ENCODE assay signal across 20 cellular contexts in the genomic region with DNA sequence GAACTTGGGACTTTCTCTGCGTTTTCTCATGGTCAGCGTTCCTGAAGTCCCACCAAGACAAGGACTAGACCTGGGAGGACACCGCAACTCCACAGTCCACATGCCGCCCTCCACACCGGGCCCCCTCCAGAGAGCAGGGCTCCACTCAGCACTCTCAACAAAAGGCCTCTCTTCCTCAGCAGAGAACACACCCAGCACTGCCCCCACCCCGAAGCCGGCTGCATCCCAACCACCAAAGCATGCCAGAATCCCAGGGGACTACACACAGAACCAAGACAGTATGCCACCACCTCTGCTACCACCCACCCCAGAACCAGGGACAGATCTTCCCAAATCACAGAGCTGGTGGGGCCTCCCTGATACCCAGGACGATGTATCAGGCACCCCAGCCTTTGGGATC.
DNase-seq lines count a peak whose midpoint lies in the region; ATAC-seq and TF ChIP-seq lines count a peak whose summit lies in the region.
"Had no signal": no experiment of that assay in that cellular context is flagged by ENCODE, and none has a peak within 500 bp of the region (broad histone marks: within the 10 kb centered on the region; RNA-seq: fewer than 3 reads in every experiment).

No MANE protein-coding gene starts in this region.

- no peak for ATAC-seq in activated naive CD8-positive, alpha-beta T cell treated with anti-CD3 and anti-CD28 coated beads, Interleukin-2, amount 10 ng/mL, durations not matched to agents 7 days and 5 days (ENCODE audit: low read depth)
- ATAC-seq in HG03159 (IDR thresholded peaks at IDR 0.05; ENCODE audit: unreplicated experiment) (no peak), HG03196 (IDR thresholded peaks at IDR 0.05; ENCODE audit: unreplicated experiment) (no peak)
- ATAC-seq: gastroesophageal sphincter, right cardiac atrium had no signal

- H3K36me3 Mint-ChIP-seq in activated CD4-positive, alpha-beta T cell treated with anti-CD3 and anti-CD28 coated beads, Interleukin-2, amount 10 ng/mL, durations not matched to agents 7 days and 5 days (ENCODE audit: low read depth): peaks cover 75% of the 10 kb centered on the region
- peaks cover 73% of the 10 kb centered on the region for H3K36me3 Mint-ChIP-seq in activated CD4-positive, alpha-beta memory T cell treated with anti-CD3 and anti-CD28 coated beads, Interleukin-2, amount 10 ng/mL, durations not matched to agents 7 days and 5 days (ENCODE audit: low read depth)
- peaks cover 21% of the 10 kb centered on the region for H3K36me3 Mint-ChIP-seq in activated naive CD8-positive, alpha-beta T cell treated with anti-CD3 and anti-CD28 coated beads, Interleukin-2, amount 10 ng/mL, durations not matched to agents 7 days and 5 days

- no peaks in the 10 kb centered on the region for H3K9me3 Mint-ChIP-seq in activated CD4-positive, alpha-beta T cell treated with anti-CD3 and anti-CD28 coated beads, Interleukin-2, amount 10 ng/mL, durations not matched to agents 7 days and 5 days
- H3K9me3 Mint-ChIP-seq in activated CD4-positive, alpha-beta memory T cell treated with anti-CD3 and anti-CD28 coated beads, Interleukin-2, amount 10 ng/mL, durations not matched to agents 7 days and 5 days: no peaks in the 10 kb centered on the region
- no peaks in the 10 kb centered on the region for H3K9me3 Mint-ChIP-seq in activated naive CD8-positive, alpha-beta T cell treated with anti-CD3 and anti-CD28 coated beads, Interleukin-2, amount 10 ng/mL, durations not matched to agents 7 days and 5 days

- no peaks in the 10 kb centered on the region for H3K4me1 ChIP-seq in osteoblast (ENCODE audit: insufficient read depth, low read length)
- H3K4me1 ChIP-seq: gastroesophageal sphincter, uterus had no signal

- H3K27ac Mint-ChIP-seq in activated CD4-positive, alpha-beta T cell treated with anti-CD3 and anti-CD28 coated beads, Interleukin-2, amount 10 ng/mL, durations not matched to agents 7 days and 5 days: peak overlapping the region; percentile 96
- peak overlapping the region; percentile 70 for H3K27ac Mint-ChIP-seq in activated CD4-positive, alpha-beta memory T cell treated with anti-CD3 and anti-CD28 coated beads, Interleukin-2, amount 10 ng/mL, durations not matched to agents 7 days and 5 days
- H3K27ac Mint-ChIP-seq in activated naive CD8-positive, alpha-beta T cell treated with anti-CD3 and anti-CD28 coated beads, Interleukin-2, amount 10 ng/mL, durations not matched to agents 7 days and 5 days: peak overlapping the region; percentile 95
- H3K27ac Mint-ChIP-seq: HFFc6 had no signal

- POLR2A ChIA-PET in activated CD4-positive, alpha-beta T cell treated with anti-CD3 and anti-CD28 coated beads, Interleukin-2, amount 10 ng/mL, durations not matched to agents 7 days and 5 days (lab: Charles Lee): no interaction called here
- POLR2A ChIA-PET in activated CD4-positive, alpha-beta memory T cell treated with anti-CD3 and anti-CD28 coated beads, Interleukin-2, amount 10 ng/mL, durations not matched to agents 7 days and 5 days (lab: Charles Lee): interaction anchor here (1.4 kb wide), 1 partner anchor 50 kb away, joined by 4 read pairs; no protein-coding TSS in a partner anchor
- POLR2A ChIA-PET in activated naive CD8-positive, alpha-beta T cell treated with anti-CD3 and anti-CD28 coated beads, Interleukin-2, amount 10 ng/mL, durations not matched to agents 7 days and 5 days (lab: Charles Lee): interaction anchor here (1.2 to 2.8 kb wide), 3 partner anchors 23 to 83 kb away, joined by 3 to 15 read pairs (median 3); no protein-coding TSS in a partner anchor

- no peaks in the 10 kb centered on the region for H3K79me2 ChIP-seq in osteoblast (ENCODE audit: insufficient read depth, low read length)

- no peaks in the 10 kb centered on the region for H3K27me3 ChIP-seq in osteoblast (ENCODE audit: insufficient read depth, low read length)
- H3K27me3 ChIP-seq: BLaER1, esophagus squamous epithelium, gastroesophageal sphincter, suprapubic skin, uterus had no signal

- no peak overlapping the region for H3K27ac ChIP-seq in osteoblast (ENCODE audit: low read depth, low read length)
- H3K27ac ChIP-seq: BLaER1, esophagus squamous epithelium, gastroesophageal sphincter, suprapubic skin, uterus had no signal

- H4K20me1 ChIP-seq in osteoblast (ENCODE audit: insufficient read depth, low read length): no peaks in the 10 kb centered on the region

- no peaks in the 10 kb centered on the region for H3K9me3 ChIP-seq in osteoblast (ENCODE audit: low read depth, low read length)
- H3K9me3 ChIP-seq: BLaER1, esophagus squamous epithelium, gastroesophageal sphincter, suprapubic skin, uterus had no signal

- H3K4me3 ChIP-seq in osteoblast (ENCODE audit: insufficient read depth, low read length): no peak overlapping the region
- H3K4me3 ChIP-seq: BLaER1, esophagus squamous epithelium, gastroesophageal sphincter, suprapubic skin, uterus had no signal

- H3K36me3 ChIP-seq in osteoblast (ENCODE audit: insufficient read depth, low read length): no peaks in the 10 kb centered on the region
- H3K36me3 ChIP-seq: gastroesophageal sphincter, suprapubic skin, uterus had no signal

- no peak for DNase-seq in activated CD4-positive, alpha-beta T cell treated with anti-CD3 and anti-CD28 coated beads, Interleukin-2, amount 10 ng/mL, durations not matched to agents 7 days and 5 days
- DNase-seq in activated CD4-positive, alpha-beta T cell treated with anti-CD3 and anti-CD28 coated beads, Interleukin-2, amount 50 U/mL, for 48 hours: no peak
- no peak for DNase-seq in activated CD4-positive, alpha-beta memory T cell treated with anti-CD3 and anti-CD28 coated beads, Interleukin-2, amount 10 ng/mL, durations not matched to agents 7 days and 5 days
- no peak for DNase-seq in activated naive CD8-positive, alpha-beta T cell treated with anti-CD3 and anti-CD28 coated beads, Interleukin-2, amount 10 ng/mL, durations not matched to agents 7 days and 5 days
- DNase-seq in osteoblast (ENCODE audit: insufficient read length, low spot score, missing footprints) (peak; percentile 56), GM19238 (ENCODE audit: insufficient read length, low spot score) (no peak)
- DNase-seq: activated gamma-delta T cell treated with Interleukin-2 at 50 U/mL for 16 hours; effector CD8-positive, alpha-beta T cell; esophagus squamous epithelium; HFFc6; mammary epithelial cell; NCI-H1417; NCI-H526 treated with DMSO at 0.1 percent for 48 hours; right cardiac atrium; uterus had no signal

- peak overlapping the region; percentile 29 for H3K4me3 Mint-ChIP-seq in activated CD4-positive, alpha-beta T cell treated with anti-CD3 and anti-CD28 coated beads, Interleukin-2, amount 10 ng/mL, durations not matched to agents 7 days and 5 days
- H3K4me3 Mint-ChIP-seq in activated CD4-positive, alpha-beta memory T cell treated with anti-CD3 and anti-CD28 coated beads, Interleukin-2, amount 10 ng/mL, durations not matched to agents 7 days and 5 days: no peak overlapping the region
- peak overlapping the region; percentile 72 for H3K4me3 Mint-ChIP-seq in activated naive CD8-positive, alpha-beta T cell treated with anti-CD3 and anti-CD28 coated beads, Interleukin-2, amount 10 ng/mL, durations not matched to agents 7 days and 5 days
- H3K4me3 Mint-ChIP-seq: HFFc6 had no signal

- no peaks in the 10 kb centered on the region for H3K27me3 Mint-ChIP-seq in activated CD4-positive, alpha-beta T cell treated with anti-CD3 and anti-CD28 coated beads, Interleukin-2, amount 10 ng/mL, durations not matched to agents 7 days and 5 days
- no peaks in the 10 kb centered on the region for H3K27me3 Mint-ChIP-seq in activated CD4-positive, alpha-beta memory T cell treated with anti-CD3 and anti-CD28 coated beads, Interleukin-2, amount 10 ng/mL, durations not matched to agents 7 days and 5 days
- H3K27me3 Mint-ChIP-seq in activated naive CD8-positive, alpha-beta T cell treated with anti-CD3 and anti-CD28 coated beads, Interleukin-2, amount 10 ng/mL, durations not matched to agents 7 days and 5 days: no peaks in the 10 kb centered on the region

- TF ChIP-seq CTCF in osteoblast (IDR thresholded peaks at IDR 0.05; ENCODE audit: extremely low read depth, low read depth, low read length): no peak

- H3K4me2 ChIP-seq in osteoblast (ENCODE audit: insufficient read depth, low read length): no peak overlapping the region
- H3K4me2 ChIP-seq: BLaER1 had no signal

- peaks cover 95% of the 10 kb centered on the region for H3K4me1 Mint-ChIP-seq in activated CD4-positive, alpha-beta T cell treated with anti-CD3 and anti-CD28 coated beads, Interleukin-2, amount 10 ng/mL, durations not matched to agents 7 days and 5 days
- peaks cover 94% of the 10 kb centered on the region for H3K4me1 Mint-ChIP-seq in activated CD4-positive, alpha-beta memory T cell treated with anti-CD3 and anti-CD28 coated beads, Interleukin-2, amount 10 ng/mL, durations not matched to agents 7 days and 5 days
- H3K4me1 Mint-ChIP-seq in activated naive CD8-positive, alpha-beta T cell treated with anti-CD3 and anti-CD28 coated beads, Interleukin-2, amount 10 ng/mL, durations not matched to agents 7 days and 5 days: peaks cover 93% of the 10 kb centered on the region

- CTCF ChIA-PET in activated CD4-positive, alpha-beta T cell treated with anti-CD3 and anti-CD28 coated beads, Interleukin-2, amount 10 ng/mL, durations not matched to agents 7 days and 5 days (lab: Charles Lee): interaction anchor here (1.0 kb wide), 1 partner anchor 13 kb away, joined by 3 read pairs; no protein-coding TSS in a partner anchor
- CTCF ChIA-PET in activated CD4-positive, alpha-beta memory T cell treated with anti-CD3 and anti-CD28 coated beads, Interleukin-2, amount 10 ng/mL, durations not matched to agents 7 days and 5 days (lab: Charles Lee): no interaction called here

- H2AFZ ChIP-seq in osteoblast (ENCODE audit: low read length): no peak overlapping the region
